Comparison of ENCODE assay signal across 8 cellular contexts in genomic region chr11:61814958-61815789, GRCh38. TPM values are rescaled to one million over a fixed set of nuclear protein-coding genes. Genes with fewer than 3 reads are reported as not detected.
A peak's percentile ranks its signal among the peaks of the same experiment; 100 is the strongest.
DNase-seq lines count a peak whose midpoint lies in the region; ATAC-seq lines count a peak whose summit lies in the region.

No MANE protein-coding gene starts in this region.

- H3K36me3 Mint-ChIP-seq in T-helper 17 cell (ENCODE audit: low read depth), result no peaks in the 10 kb centered on the region
- peaks cover 15% of the 10 kb centered on the region for H3K36me3 Mint-ChIP-seq in central memory CD8-positive, alpha-beta T cell (ENCODE audit: insufficient read depth)

- H3K9me3 Mint-ChIP-seq in central memory CD8-positive, alpha-beta T cell, result no peaks in the 10 kb centered on the region

- peaks cover 17% of the 10 kb centered on the region for H3K4me1 Mint-ChIP-seq in T-helper 17 cell
- H3K4me1 Mint-ChIP-seq in central memory CD8-positive, alpha-beta T cell, result peaks cover 23% of the 10 kb centered on the region

- H3K4me3 Mint-ChIP-seq in T-helper 17 cell, result peak overlapping the region; percentile 95
- peak overlapping the region; percentile 94 for H3K4me3 Mint-ChIP-seq in central memory CD8-positive, alpha-beta T cell

- peak overlapping the region; percentile 74 for H3K4me3 ChIP-seq in skeletal muscle cell (ENCODE audit: low read depth, low read length)

- H3K27ac Mint-ChIP-seq in T-helper 17 cell, result peak overlapping the region; percentile 85
- H3K27ac Mint-ChIP-seq in central memory CD8-positive, alpha-beta T cell (ENCODE audit: low read depth), result peak overlapping the region; percentile 92

- no peaks in the 10 kb centered on the region for H3K9me3 ChIP-seq in T-helper 17 cell (ENCODE audit: control insufficient read depth, low read length, poor library complexity, severe bottlenecking)

- peaks cover 4% of the 10 kb centered on the region for H3K27me3 Mint-ChIP-seq in T-helper 17 cell
- H3K27me3 Mint-ChIP-seq in central memory CD8-positive, alpha-beta T cell, result peaks cover 10% of the 10 kb centered on the region

- peak; percentile 74 for DNase-seq in activated effector memory CD4-positive, alpha-beta T cell treated with anti-CD3 and anti-CD28 coated beads, Interleukin-2, amount 50 U/mL, for 16 hours
- no peak for DNase-seq in activated effector memory CD4-positive, alpha-beta T cell treated with Interleukin-2 at 50 U/mL for 16 hours
- DNase-seq in NCI-H1417 treated with DMSO at 0.1 percent for 48 hours (lab: John Stamatoyannopoulos, UW), result peak; percentile 68
- peak in 2 of 3 donors; percentile 11 to 35 for DNase-seq in T-helper 17 cell
- DNase-seq in central memory CD8-positive, alpha-beta T cell (ENCODE audit: low spot score in 2 of 2), result no peak
- DNase-seq in iPS-NIHi7 (ENCODE audit: extremely low spot score), result peak; percentile 97
- peak; percentile 91 for DNase-seq in skeletal muscle cell (ENCODE audit: low read depth)

- ATAC-seq in HG02763 (IDR thresholded peaks at IDR 0.05; ENCODE audit: unreplicated experiment) (peak; percentile 57), T-helper 17 cell (peak; percentile 29)
- ATAC-seq in central memory CD8-positive, alpha-beta T cell (replicated peaks; ENCODE audit: extremely low read depth, poor library complexity, severe bottlenecking), result no peak

RNA-seq across cellular contexts. Expression of gene FADS1, which starts 1.6 kb away (rescaled TPM):
- 1 to 10 TPM; 1.2 to 4.6 TPM for total RNA-seq in T-helper 17 cell

RNA-seq across cellular contexts. Expression of gene FADS2, which starts 12.9 kb away (rescaled TPM):
- 10 to 100 TPM in 1 of 2 donors, 1 to 10 TPM in 1; 5.2 to 15.7 TPM for total RNA-seq in T-helper 17 cell

RNA-seq across cellular contexts. Expression of gene FEN1, which starts 22.5 kb away (rescaled TPM):
- total RNA-seq in T-helper 17 cell, result 10 to 100 TPM in 1 of 2 donors, 1 to 10 TPM in 1; 9.7 to 13.0 TPM

RNA-seq across cellular contexts. Expression of gene TMEM258, which starts 22.8 kb away (rescaled TPM):
- total RNA-seq in T-helper 17 cell, result 10 to 100 TPM; 68.4 to 77.6 TPM

Comparison
In these comparisons a context has a peak if more than half of its experiments do, and no peak if none do; other contexts are left out.
1. DNase-seq: peak in activated effector memory CD4-positive, alpha-beta T cell treated with anti-CD3 and anti-CD28 coated beads, Interleukin-2, amount 50 U/mL, for 16 hours (single experiment), NCI-H1417 treated with DMSO at 0.1 percent for 48 hours (single experiment), T-helper 17 cell (2 of 3), iPS-NIHi7 (single experiment) and skeletal muscle cell (single experiment); none in activated effector memory CD4-positive, alpha-beta T cell treated with Interleukin-2 at 50 U/mL for 16 hours (single experiment) and central memory CD8-positive, alpha-beta T cell (0 of 2).